ENCODE assay signal across 9 cellular contexts in genomic region chr1:246012271-246012854, GRCh38.
DNase-seq lines count a peak whose midpoint lies in the region; ATAC-seq and TF ChIP-seq lines count a peak whose summit lies in the region.
"Had no signal": no experiment of that assay in that cellular context is flagged by ENCODE, and none has a peak within 500 bp of the region (broad histone marks: within the 10 kb centered on the region; RNA-seq: fewer than 3 reads in every experiment).

No MANE protein-coding gene starts in this region.

- H3K9me3 ChIP-seq in heart left ventricle, result no peaks in the 10 kb centered on the region
- H3K9me3 ChIP-seq in T-helper 17 cell (ENCODE audit: control insufficient read depth, low read length, poor library complexity, severe bottlenecking), result no peaks in the 10 kb centered on the region
- no peaks in the 10 kb centered on the region for H3K9me3 ChIP-seq in testis
- H3K9me3 ChIP-seq in suprapubic skin, result no peaks in the 10 kb centered on the region

- H3K36me3 Mint-ChIP-seq in T-helper 17 cell (ENCODE audit: low read depth), result peaks cover 2% of the 10 kb centered on the region

- H3K27ac Mint-ChIP-seq in T-helper 17 cell, result no peak overlapping the region
- H3K27ac Mint-ChIP-seq: activated T-cell treated with anti-CD3 and anti-CD28 coated beads, Interleukin-2, amount 50 U/mL, for 72 hours had no signal

- H3K27me3 ChIP-seq in heart left ventricle, result no peaks in the 10 kb centered on the region
- H3K27me3 ChIP-seq in testis, result no peaks in the 10 kb centered on the region
- H3K27me3 ChIP-seq in suprapubic skin, result no peaks in the 10 kb centered on the region

- intact Hi-C loops in heart left ventricle (cut with DNase I) (loop anchor here (1.0 to 10.0 kb wide), 9 partner anchors 102 to 482 kb away; no protein-coding TSS in a partner anchor), cardiac septum (cut with DNase I) (loop anchor here (5.0 to 10.0 kb wide), 3 partner anchors 102 to 480 kb away; no protein-coding TSS in a partner anchor), testis (cut with DNase I; ENCODE audit: low total_unique reads) (no loop called here)

- H3K4me1 Mint-ChIP-seq in T-helper 17 cell, result peaks cover 3% of the 10 kb centered on the region

- H3K4me3 Mint-ChIP-seq in T-helper 17 cell, result no peak overlapping the region
- H3K4me3 Mint-ChIP-seq: activated T-cell treated with anti-CD3 and anti-CD28 coated beads, Interleukin-2, amount 50 U/mL, for 72 hours had no signal

- no peak for TF ChIP-seq POLR2A in heart left ventricle (IDR thresholded peaks at IDR 0.05)
- no peak for TF ChIP-seq POLR2A in testis (IDR thresholded peaks at IDR 0.05)
- no peak for TF ChIP-seq POLR2A in suprapubic skin (IDR thresholded peaks at IDR 0.05)

- no peak overlapping the region for H3K4me3 ChIP-seq in heart left ventricle
- H3K4me3 ChIP-seq in testis, result no peak overlapping the region
- H3K4me3 ChIP-seq in suprapubic skin, result no peak overlapping the region

- DNase-seq in heart left ventricle, result no peak
- no peak for DNase-seq in cardiac septum (ENCODE audit: low spot score)
- peak; percentile 60 for DNase-seq in NAMALWA (ENCODE audit: low spot score)
- DNase-seq in T-helper 17 cell, result no peak
- DNase-seq in glomerular visceral epithelial cell (ENCODE audit: extremely low spot score), result peak; percentile 36
- no peak for DNase-seq in testis
- DNase-seq in stimulated activated CD4-positive, alpha-beta T cell treated with anti-CD3 and anti-CD28 coated beads, Interleukin-12 subunit alpha, Interleukin-12 subunit beta, amount 100 ng/mL, for 4 hours, result no peak
- no peak for DNase-seq in suprapubic skin (ENCODE audit: low spot score in 2 of 2)

- TF ChIP-seq EP300 in suprapubic skin (IDR thresholded peaks at IDR 0.05), result no peak

- no peaks in the 10 kb centered on the region for H3K4me1 ChIP-seq in heart left ventricle
- peaks cover 4% of the 10 kb centered on the region for H3K4me1 ChIP-seq in testis
- peaks cover 17% of the 10 kb centered on the region for H3K4me1 ChIP-seq in suprapubic skin

- H3K36me3 ChIP-seq in heart left ventricle (no peaks in the 10 kb centered on the region), testis (ENCODE audit: low read depth, missing control alignments) (no peaks in the 10 kb centered on the region), suprapubic skin (no peaks in the 10 kb centered on the region)

- H3K27ac ChIP-seq in heart left ventricle (no peak overlapping the region), testis (no peak overlapping the region), suprapubic skin (no peak overlapping the region)

- ATAC-seq in heart left ventricle, result no peak
- ATAC-seq in T-helper 17 cell, result peak; percentile 47

- WGBS in heart left ventricle, 4 donors, result 20 to 25% (median 22%) methylated on average over 7 of the region's 7 CpGs
- 58 to 60% methylated on average over 7 of the region's 7 CpGs for WGBS in testis, 2 donors
- 42% methylated on average over 7 of the region's 7 CpGs for WGBS in suprapubic skin

- TF ChIP-seq CTCF in heart left ventricle (IDR thresholded peaks at IDR 0.05), result peak; percentile 46 to 75 (median 60)
- peak; percentile 29 to 53 (median 39) for TF ChIP-seq CTCF in testis (IDR thresholded peaks at IDR 0.05)
- TF ChIP-seq CTCF in suprapubic skin (IDR thresholded peaks at IDR 0.05), result peak in 1 of 2 donors; percentile 27

- no peaks in the 10 kb centered on the region for H3K27me3 Mint-ChIP-seq in T-helper 17 cell

Comparison
In these comparisons a context has a peak if more than half of its experiments do, and no peak if none do; other contexts are left out.
1. DNase-seq: peak in NAMALWA (single experiment) and glomerular visceral epithelial cell (single experiment); none in heart left ventricle (0 of 5), cardiac septum (single experiment), T-helper 17 cell (0 of 3), testis (single experiment), stimulated activated CD4-positive, alpha-beta T cell treated with anti-CD3 and anti-CD28 coated beads, Interleukin-12 subunit alpha, Interleukin-12 subunit beta, amount 100 ng/mL, for 4 hours (single experiment) and suprapubic skin (0 of 2).